ENCODE assay signal across 8 cellular contexts in the genomic region with DNA sequence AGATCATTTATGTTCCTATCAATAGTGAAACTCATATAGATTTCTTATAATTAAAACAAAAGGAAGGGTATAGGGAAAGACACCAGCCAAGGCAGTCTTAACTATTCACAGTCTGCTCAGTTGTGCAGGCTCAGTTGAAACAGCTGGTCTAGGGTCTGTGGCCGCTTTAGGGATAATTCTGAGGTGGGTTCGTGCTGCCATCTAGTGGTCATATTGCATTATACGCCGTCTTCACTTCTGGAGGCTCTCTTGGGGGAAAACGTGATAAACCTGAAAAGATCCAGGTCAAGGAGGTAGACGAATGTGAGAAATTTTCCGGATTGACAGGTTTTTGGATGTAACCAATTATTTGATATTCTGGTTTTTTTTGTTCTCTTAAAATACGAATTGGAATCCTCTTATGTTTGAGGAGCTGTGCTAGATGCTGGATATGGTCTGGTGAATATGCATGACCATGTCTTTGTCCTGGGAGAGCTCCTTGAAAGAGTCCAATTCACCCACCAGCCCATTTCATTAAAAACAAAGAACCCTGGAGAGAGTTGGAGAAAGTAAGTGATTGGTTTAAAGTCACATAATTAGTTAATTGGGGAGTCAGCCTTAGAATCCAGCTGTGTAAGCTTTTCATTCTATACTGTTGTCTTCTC.
A peak's percentile ranks its signal among the peaks of the same experiment; 100 is the strongest.
DNase-seq lines count a peak whose midpoint lies in the region; ATAC-seq and TF ChIP-seq lines count a peak whose summit lies in the region.

No MANE protein-coding gene starts in this region.

- DNase-seq in BE2C (peak; percentile 76), NCI-H345 (lab: John Stamatoyannopoulos, UW) (peak; percentile 69), dermis blood vessel endothelial cell (peak; percentile 76), right lobe of liver (no peak)
- DNase-seq in activated CD4-positive, alpha-beta T cell treated with anti-CD3 and anti-CD28 coated beads for 48 hours: peak; percentile 71
- peak; percentile 13 for DNase-seq in stimulated activated CD8-positive, alpha-beta memory T cell treated with anti-CD3 and anti-CD28 coated beads, Interleukin-15, amount 100 ng/mL, for 24 hours (ENCODE audit: low read depth)

- H3K9me3 ChIP-seq in BE2C (no peaks in the 10 kb centered on the region), right lobe of liver (no peaks in the 10 kb centered on the region)

- intact Hi-C loops in right lobe of liver (cut with DNase I): loop anchor here in 1 of 2 donors (10.0 kb wide), 1 partner anchor 502 kb away; no protein-coding TSS in a partner anchor

- H3K27ac ChIP-seq in right lobe of liver: no peak overlapping the region

- WGBS in right lobe of liver (ENCODE audit: insufficient coverage, low coverage, low lambda C conversion rate, missing lambda C conversion rate): under 1% methylated on average over 8 of the region's 8 CpGs

- H3K36me3 ChIP-seq in BE2C: no peaks in the 10 kb centered on the region
- H3K36me3 ChIP-seq in right lobe of liver: no peaks in the 10 kb centered on the region

- H3K27me3 ChIP-seq in BE2C: 0 out of 2 replicates have a peak, but pooled peaks cover under 1% of the 10 kb centered on the region
- no peaks in the 10 kb centered on the region for H3K27me3 ChIP-seq in right lobe of liver

- H3K4me3 ChIP-seq in BE2C (ENCODE audit: low read depth, low read length) (no peak overlapping the region), right lobe of liver (no peak overlapping the region)

- ATAC-seq in GM19023 (IDR thresholded peaks at IDR 0.05; ENCODE audit: unreplicated experiment): peak; percentile 92
- peak; percentile 96 for ATAC-seq in HG03135 (IDR thresholded peaks at IDR 0.05; ENCODE audit: unreplicated experiment)
- ATAC-seq in right lobe of liver: peak; percentile 68 to 84 (median 84)

- TF ChIP-seq CTCF in BE2C (IDR thresholded peaks at IDR 0.05; ENCODE audit: low read depth, low read length) (peak; percentile 65), right lobe of liver (IDR thresholded peaks at IDR 0.05) (peak; percentile 52 to 82 (median 82))

- no peaks in the 10 kb centered on the region for H3K4me1 ChIP-seq in BE2C
- H3K4me1 ChIP-seq in right lobe of liver: no peaks in the 10 kb centered on the region

- TF ChIP-seq POLR2A in right lobe of liver (IDR thresholded peaks at IDR 0.05): no peak

Comparison
In these comparisons a context has a peak if more than half of its experiments do, and no peak if none do; other contexts are left out.
1. DNase-seq: peak in BE2C (single experiment), NCI-H345 (single experiment), activated CD4-positive, alpha-beta T cell treated with anti-CD3 and anti-CD28 coated beads for 48 hours (single experiment), dermis blood vessel endothelial cell (single experiment) and stimulated activated CD8-positive, alpha-beta memory T cell treated with anti-CD3 and anti-CD28 coated beads, Interleukin-15, amount 100 ng/mL, for 24 hours (single experiment); none in right lobe of liver (0 of 3).
2. Peak in every context shown above with its lines, with median percentiles within 50 percentile points of each other: ATAC-seq.